In genomic region chr4:113328514-113328913, GRCh38 we compare ENCODE assay signal across 9 cellular contexts.
DNase-seq lines count a peak whose midpoint lies in the region; TF ChIP-seq lines count a peak whose summit lies in the region.
"Had no signal": no experiment of that assay in that cellular context is flagged by ENCODE, and none has a peak within 500 bp of the region (broad histone marks: within the 10 kb centered on the region; RNA-seq: fewer than 3 reads in every experiment).

No MANE protein-coding gene starts in this region.

- no peaks in the 10 kb centered on the region for H3K9me3 Mint-ChIP-seq in mesothelial cell of epicardium

- peaks cover 7% of the 10 kb centered on the region for H3K36me3 ChIP-seq in left ventricle myocardium inferior

- H3K9me3 ChIP-seq in left ventricle myocardium inferior (replicated peaks), result no peaks in the 10 kb centered on the region

- peaks cover 9% of the 10 kb centered on the region for H3K4me1 Mint-ChIP-seq in mesothelial cell of epicardium

- intact Hi-C loops in left ventricle myocardium inferior (cut with micrococcal nuclease), result no loop called here

- no peak overlapping the region for H3K27ac ChIP-seq in left ventricle myocardium inferior (replicated peaks)

- H3K4me1 ChIP-seq in left ventricle myocardium inferior, result peaks cover 15% of the 10 kb centered on the region

- peak; percentile 17 for DNase-seq in Ammon's horn (ENCODE audit: low spot score)
- peak; percentile 13 for DNase-seq in H4 (ENCODE audit: low spot score)
- peak; percentile 7 for DNase-seq in RPMI7951 (ENCODE audit: low read depth)
- no peak for DNase-seq in left ventricle myocardium inferior
- no peak for DNase-seq in mesothelial cell of epicardium (ENCODE audit: low spot score in 2 of 2, unreplicated experiment in 2 of 2)
- DNase-seq in medulla oblongata (ENCODE audit: extremely low spot score), result no peak
- DNase-seq in HPDE6-E6E7 (ENCODE audit: extremely low spot score), result no peak
- DNase-seq in OCI-M2 (lab: John Stamatoyannopoulos, UW; ENCODE audit: unreplicated experiment), result no peak
- DNase-seq: MM.1S had no signal

- no peak overlapping the region for H3K4me3 ChIP-seq in left ventricle myocardium inferior

- no peaks in the 10 kb centered on the region for H3K36me3 Mint-ChIP-seq in mesothelial cell of epicardium

- TF ChIP-seq CTCF in left ventricle myocardium inferior (IDR thresholded peaks at IDR 0.05; ENCODE audit: borderline replicate concordance) (peak; percentile 59), mesothelial cell of epicardium (IDR thresholded peaks at IDR 0.05; ENCODE audit: unreplicated experiment) (no peak)

- H3K4me3 Mint-ChIP-seq in mesothelial cell of epicardium, result no peak overlapping the region

- no peaks in the 10 kb centered on the region for H3K27me3 ChIP-seq in left ventricle myocardium inferior (ENCODE audit: low read depth)

- H3K27ac Mint-ChIP-seq in mesothelial cell of epicardium, result no peak overlapping the region

- H3K27me3 Mint-ChIP-seq in mesothelial cell of epicardium (ENCODE audit: low read depth), result no peaks in the 10 kb centered on the region

Comparison
In these comparisons a context has a peak if more than half of its experiments do, and no peak if none do; other contexts are left out.
1. DNase-seq: peak in Ammon's horn (single experiment), H4 (single experiment) and RPMI7951 (single experiment); none in left ventricle myocardium inferior (single experiment), mesothelial cell of epicardium (0 of 2), medulla oblongata (single experiment), HPDE6-E6E7 (single experiment) and OCI-M2 (single experiment).